ENCODE assay signal across 11 cellular contexts in genomic region chr11:70456921-70457532, GRCh38. TPM values are rescaled to one million over a fixed set of nuclear protein-coding genes. Genes with fewer than 3 reads are reported as not detected.
DNase-seq lines count a peak whose midpoint lies in the region; TF ChIP-seq lines count a peak whose summit lies in the region.
"Had no signal": no experiment of that assay in that cellular context is flagged by ENCODE, and none has a peak within 500 bp of the region (broad histone marks: within the 10 kb centered on the region; RNA-seq: fewer than 3 reads in every experiment).

No MANE protein-coding gene starts in this region.

- no peaks in the 10 kb centered on the region for H3K79me2 ChIP-seq in OCI-LY3 (ENCODE audit: low read length)

- TF ChIP-seq CTCF in OCI-LY3 (IDR thresholded peaks at IDR 0.05; ENCODE audit: low read depth, low read length) = no peak

- H3K27me3 ChIP-seq in OCI-LY3 (ENCODE audit: low read depth, low read length) = peaks cover 3% of the 10 kb centered on the region; the same call in 1 of the 2 replicates

- no peaks in the 10 kb centered on the region for H4K20me1 ChIP-seq in OCI-LY3 (ENCODE audit: insufficient read depth, low read length)

- H3K36me3 ChIP-seq in OCI-LY3 (replicated peaks; ENCODE audit: low read depth, low read length) = no peaks in the 10 kb centered on the region
- H3K36me3 ChIP-seq: gastroesophageal sphincter had no signal

- H3K9me3 ChIP-seq in OCI-LY3 (ENCODE audit: insufficient read depth, low read length) = no peaks in the 10 kb centered on the region
- H3K9me3 ChIP-seq: gastroesophageal sphincter had no signal

- peak; percentile 25 for DNase-seq in NCI-H748 (lab: John Stamatoyannopoulos, UW; ENCODE audit: unreplicated experiment)
- DNase-seq in NCI-H748 treated with DMSO at 0.1 percent for 48 hours (lab: John Stamatoyannopoulos, UW) = no peak
- peak; percentile 65 for DNase-seq in fibroblast of peridontal ligament (ENCODE audit: extremely low read depth)
- DNase-seq in posterior cingulate gyrus = peak in 6 of 10 donors; percentile 19 to 86 (median 53)
- no peak for DNase-seq in NCI-H2196 treated with DMSO at 0.1 percent for 48 hours (lab: John Stamatoyannopoulos, UW; ENCODE audit: unreplicated experiment)
- no peak for DNase-seq in stimulated activated naive CD4-positive, alpha-beta T cell treated with Interleukin-2 at 50 U/mL for 16 hours (lab: John Stamatoyannopoulos, UW)
- DNase-seq in HT-29 (ENCODE audit: low spot score) = no peak
- DNase-seq: activated CD8-positive, alpha-beta memory T cell treated with anti-CD3 and anti-CD28 coated beads, Interleukin-2, amount 10 ng/mL, durations not matched to agents 7 days and 5 days had no signal

- H3K4me3 ChIP-seq in OCI-LY3 (ENCODE audit: low read length) = no peak overlapping the region
- H3K4me3 ChIP-seq: gastroesophageal sphincter, skin epidermis had no signal

- peaks cover 42% of the 10 kb centered on the region for H3K4me1 ChIP-seq in OCI-LY3 (ENCODE audit: low read length)
- H3K4me1 ChIP-seq: gastroesophageal sphincter had no signal

- H3K4me2 ChIP-seq in OCI-LY3 (ENCODE audit: low read length) = peak overlapping the region; percentile 32; the same call in 1 of the 2 replicates

- H3K27ac ChIP-seq in OCI-LY3 (ENCODE audit: low read length) = no peak overlapping the region
- H3K27ac ChIP-seq: gastroesophageal sphincter, skin epidermis had no signal

- no peak overlapping the region for H3K9ac ChIP-seq in OCI-LY3 (ENCODE audit: low read length)

- intact Hi-C loops in posterior cingulate gyrus (cut with DNase I) = no loop called here

- H2AFZ ChIP-seq in OCI-LY3 (ENCODE audit: low read depth, low read length) = 0 out of 2 replicates have a peak overlapping the region, but pooled peaks have one; percentile 16

RNA-seq across cellular contexts. Expression of gene CTTN, which starts 58.7 kb away (rescaled TPM):
- 329 and 389 TPM in 2 replicates for total RNA-seq in HT-29 (2014; rRNA removed; shearing (Covaris generic))

Comparison
In these comparisons a context has a peak if more than half of its experiments do, and no peak if none do; other contexts are left out.
1. DNase-seq: peak in NCI-H748 (single experiment), fibroblast of peridontal ligament (single experiment) and posterior cingulate gyrus (6 of 10); none in NCI-H748 treated with DMSO at 0.1 percent for 48 hours (single experiment), NCI-H2196 treated with DMSO at 0.1 percent for 48 hours (single experiment), stimulated activated naive CD4-positive, alpha-beta T cell treated with Interleukin-2 at 50 U/mL for 16 hours (single experiment) and HT-29 (single experiment).